In the genomic region with DNA sequence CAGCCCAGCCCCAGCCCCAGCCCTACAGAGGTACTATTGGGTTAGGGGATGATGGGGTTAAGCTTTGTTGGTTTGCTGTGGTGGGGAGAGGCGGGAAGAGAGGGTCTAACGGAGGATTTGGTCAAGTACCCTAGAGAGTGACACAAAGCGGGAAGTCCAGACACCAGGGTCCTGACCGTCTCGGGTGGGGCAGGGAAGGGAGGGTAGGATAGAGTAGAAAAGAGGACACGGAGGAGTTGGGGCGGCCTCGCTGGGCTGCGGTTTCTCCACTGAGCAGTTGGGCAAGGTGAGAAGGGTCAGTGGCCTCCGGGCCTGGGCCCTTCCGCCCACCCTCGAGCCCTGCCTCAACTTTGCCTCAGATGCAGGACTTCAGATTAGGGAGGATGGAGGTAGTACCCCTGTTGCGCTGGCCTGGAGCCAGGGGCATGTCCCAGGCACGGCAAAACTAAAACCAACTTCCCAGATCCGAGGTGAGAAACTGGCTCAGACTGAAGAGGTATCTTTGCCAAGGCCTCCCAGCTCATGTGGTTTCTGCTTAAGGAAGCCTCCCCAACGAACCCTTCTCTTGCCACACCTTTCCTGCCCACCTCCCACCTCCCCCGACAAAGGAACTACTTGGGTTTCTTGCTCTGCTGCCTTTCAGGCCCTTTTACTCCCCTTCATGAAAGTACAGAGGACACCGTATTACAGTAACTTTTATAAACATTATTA, we compare ENCODE assay signal across 8 cellular contexts. TPM values are rescaled to one million over a fixed set of nuclear protein-coding genes. Genes with fewer than 3 reads are reported as not detected.
DNase-seq lines count a peak whose midpoint lies in the region; ATAC-seq and TF ChIP-seq lines count a peak whose summit lies in the region.

No MANE protein-coding gene starts in this region.

- H3K27ac ChIP-seq in esophagus muscularis mucosa (replicated peaks in 1 of 4) (peak overlapping the region; percentile 89 to 97 (median 96)), neutrophil (peak overlapping the region; percentile 91)

- intact Hi-C loops in esophagus muscularis mucosa (cut with DNase I), result no loop called here

- H3K4me1 ChIP-seq in esophagus muscularis mucosa (peaks cover 73 to 92% (median 89%) of the 10 kb centered on the region in 4 donors), neutrophil (ENCODE audit: control insufficient read depth in 1 of 2, insufficient read depth in 1 of 2, low read depth in 1 of 2, low read length in 1 of 2) (peaks cover 63 to 64% of the 10 kb centered on the region in 2 experiments)

- H3K4me1 Mint-ChIP-seq in activated naive CD4-positive, alpha-beta T cell treated with anti-CD3 and anti-CD28 coated beads, Interleukin-2, amount 50 U/mL, for 24 hours, result peaks cover 65% of the 10 kb centered on the region
- H3K4me1 Mint-ChIP-seq in T-helper 17 cell, result peaks cover 53% of the 10 kb centered on the region

- no peak for TF ChIP-seq CTCF in esophagus muscularis mucosa (IDR thresholded peaks at IDR 0.05)
- TF ChIP-seq CTCF in neutrophil (IDR thresholded peaks at IDR 0.05), result no peak

- no peaks in the 10 kb centered on the region for H3K9me3 Mint-ChIP-seq in activated naive CD4-positive, alpha-beta T cell treated with anti-CD3 and anti-CD28 coated beads, Interleukin-2, amount 50 U/mL, for 24 hours

- H3K4me3 ChIP-seq in esophagus muscularis mucosa, result peak overlapping the region; percentile 76 to 93 (median 88)
- peak overlapping the region; percentile 70 to 85 for H3K4me3 ChIP-seq in neutrophil (ENCODE audit: low read depth in 1 of 2, low read length in 1 of 2)

- no peak for TF ChIP-seq POLR2A in esophagus muscularis mucosa (IDR thresholded peaks at IDR 0.05; ENCODE audit: low read depth)

- peaks cover 3% of the 10 kb centered on the region for H3K36me3 Mint-ChIP-seq in activated naive CD4-positive, alpha-beta T cell treated with anti-CD3 and anti-CD28 coated beads, Interleukin-2, amount 50 U/mL, for 24 hours
- H3K36me3 Mint-ChIP-seq in T-helper 17 cell (ENCODE audit: low read depth), result peaks cover 5% of the 10 kb centered on the region

- H3K36me3 ChIP-seq in esophagus muscularis mucosa (peaks cover 3 to 24% (median 18%) of the 10 kb centered on the region in 4 donors), neutrophil (peaks cover 18% of the 10 kb centered on the region)

- no peak for TF ChIP-seq EP300 in esophagus muscularis mucosa (IDR thresholded peaks at IDR 0.05)

- no peaks in the 10 kb centered on the region for H3K27me3 ChIP-seq in esophagus muscularis mucosa
- H3K27me3 ChIP-seq in neutrophil, result no peaks in the 10 kb centered on the region

- WGBS in esophagus muscularis mucosa, result under 1% methylated on average over 18 of the region's 18 CpGs

- ATAC-seq in T-helper 17 cell (no peak), GM18868 (IDR thresholded peaks at IDR 0.05; ENCODE audit: unreplicated experiment) (no peak)

- peak overlapping the region; percentile 63 for H3K27ac Mint-ChIP-seq in activated naive CD4-positive, alpha-beta T cell treated with anti-CD3 and anti-CD28 coated beads, Interleukin-2, amount 50 U/mL, for 24 hours
- H3K27ac Mint-ChIP-seq in T-helper 17 cell, result peak overlapping the region; percentile 99

- DNase-seq in activated naive CD4-positive, alpha-beta T cell (lab: John Stamatoyannopoulos, UW), result no peak
- no peak for DNase-seq in T-helper 17 cell
- DNase-seq in esophagus muscularis mucosa (ENCODE audit: extremely low spot score), result no peak
- DNase-seq in NCI-H2196 (lab: John Stamatoyannopoulos, UW; ENCODE audit: unreplicated experiment), result no peak
- DNase-seq in NCI-H2171 treated with DMSO at 0.1 percent for 48 hours (lab: John Stamatoyannopoulos, UW), result no peak

- peak overlapping the region; percentile 97 for H3K4me3 Mint-ChIP-seq in activated naive CD4-positive, alpha-beta T cell treated with anti-CD3 and anti-CD28 coated beads, Interleukin-2, amount 50 U/mL, for 24 hours
- peak overlapping the region; percentile 100 for H3K4me3 Mint-ChIP-seq in T-helper 17 cell

- no peaks in the 10 kb centered on the region for H3K27me3 Mint-ChIP-seq in activated naive CD4-positive, alpha-beta T cell treated with anti-CD3 and anti-CD28 coated beads, Interleukin-2, amount 50 U/mL, for 24 hours
- H3K27me3 Mint-ChIP-seq in T-helper 17 cell, result no peaks in the 10 kb centered on the region

- no peaks in the 10 kb centered on the region for H3K9me3 ChIP-seq in T-helper 17 cell (ENCODE audit: control insufficient read depth, low read length, poor library complexity, severe bottlenecking)
- H3K9me3 ChIP-seq in esophagus muscularis mucosa, result no peaks in the 10 kb centered on the region
- no peaks in the 10 kb centered on the region for H3K9me3 ChIP-seq in neutrophil

RNA-seq across cellular contexts. Expression of a gene that starts 0.6 kb away (rescaled TPM):
- total RNA-seq in T-helper 17 cell, result 10 to 100 TPM; 47.6 to 52.6 TPM
- total RNA-seq in esophagus muscularis mucosa, result 10 to 100 TPM; 48.0 to 61.6 (median 57.2) TPM

RNA-seq across cellular contexts. Expression of a gene that starts 3.0 kb away (rescaled TPM):
- 1 to 10 TPM; 3.7 to 5.6 TPM for total RNA-seq in T-helper 17 cell
- 10 to 100 TPM in 2 of 4 donors, 1 to 10 TPM in 2; 7.9 to 25.4 (median 14.9) TPM for total RNA-seq in esophagus muscularis mucosa
